26 cellular contexts compared by ENCODE assay signal in the genomic region with DNA sequence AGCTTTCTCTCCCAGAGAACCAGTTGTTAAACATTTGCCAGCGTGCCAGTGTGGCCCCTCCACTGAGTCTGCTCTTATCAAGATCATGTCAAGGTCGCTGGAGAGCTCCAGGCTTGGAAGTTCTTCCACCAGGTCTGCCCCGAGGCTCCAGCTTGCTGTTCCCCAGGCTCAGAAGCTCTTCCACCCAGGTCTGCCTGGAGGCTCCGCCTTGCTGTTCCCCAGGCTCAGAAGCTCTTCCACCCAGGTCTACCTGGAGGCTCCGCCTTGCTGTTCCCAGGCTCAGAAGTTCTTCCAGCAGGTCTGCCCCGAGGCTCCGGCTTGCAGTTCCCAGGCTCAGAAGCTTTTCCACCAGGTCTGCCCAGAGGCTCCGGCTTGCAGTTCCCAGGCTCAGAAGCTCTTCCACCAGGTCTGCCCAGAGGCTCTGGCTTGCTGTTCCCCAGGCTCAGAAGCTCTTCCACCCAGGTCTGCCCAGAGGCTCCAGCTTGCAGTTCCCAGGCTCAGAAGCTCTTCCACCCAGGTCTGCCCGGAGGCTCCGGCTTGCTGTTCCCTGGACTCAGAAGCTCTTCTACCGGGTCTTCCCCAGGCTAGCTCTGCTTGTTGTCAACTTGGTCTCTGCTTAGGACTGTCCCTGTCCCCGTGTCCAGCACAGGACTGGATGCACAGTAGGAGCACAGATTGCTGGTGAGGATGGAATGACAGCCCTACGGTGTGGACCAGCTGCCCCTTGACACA. TPM values are rescaled to one million over a fixed set of nuclear protein-coding genes. Genes with fewer than 3 reads are reported as not detected.
DNase-seq lines count a peak whose midpoint lies in the region; ATAC-seq and TF ChIP-seq lines count a peak whose summit lies in the region.
"Had no signal": no experiment of that assay in that cellular context is flagged by ENCODE, and none has a peak within 500 bp of the region (broad histone marks: within the 10 kb centered on the region; RNA-seq: fewer than 3 reads in every experiment).

No MANE protein-coding gene starts in this region.

- H3K4me3 ChIP-seq in BE2C (ENCODE audit: low read depth, low read length) (no peak overlapping the region), dorsolateral prefrontal cortex (no peak overlapping the region), ovary (no peak overlapping the region)
- H3K4me3 ChIP-seq: breast epithelium, sigmoid colon, SJSA1 had no signal

- no peak for TF ChIP-seq CTCF in BE2C (IDR thresholded peaks at IDR 0.05; ENCODE audit: low read depth, low read length)
- no peak for TF ChIP-seq CTCF in dorsolateral prefrontal cortex (IDR thresholded peaks at IDR 0.05 in 54 of 56, conservative IDR thresholded peaks at IDR 0.05 in 2 of 56; ENCODE audit: low read depth in 1 of 56, partially characterized antibody in 56 of 56)
- no peak for TF ChIP-seq CTCF in ovary (IDR thresholded peaks at IDR 0.05)

- H3K27ac ChIP-seq in dorsolateral prefrontal cortex (no peak overlapping the region), ovary (no peak overlapping the region)
- H3K27ac ChIP-seq: breast epithelium, parathyroid adenoma, sigmoid colon, SJSA1 had no signal

- intact Hi-C loops in dorsolateral prefrontal cortex (cut with DNase I) (no loop called here), ovary (cut with DNase I) (no loop called here)

- no peaks in the 10 kb centered on the region for H3K27me3 ChIP-seq in BE2C
- peaks cover 0 to 28% (median 0%) of the 10 kb centered on the region in 45 donors for H3K27me3 ChIP-seq in dorsolateral prefrontal cortex
- no peaks in the 10 kb centered on the region for H3K27me3 ChIP-seq in ovary
- H3K27me3 ChIP-seq: SJSA1 had no signal

- H3K36me3 ChIP-seq in BE2C, result no peaks in the 10 kb centered on the region
- H3K36me3 ChIP-seq in ovary, result no peaks in the 10 kb centered on the region
- H3K36me3 ChIP-seq: breast epithelium, sigmoid colon, SJSA1 had no signal

- ATAC-seq in HG03521 (IDR thresholded peaks at IDR 0.05; ENCODE audit: unreplicated experiment) (no peak), GM21526 (IDR thresholded peaks at IDR 0.05; ENCODE audit: low FRiP score, unreplicated experiment) (no peak), HG02885 (IDR thresholded peaks at IDR 0.05; ENCODE audit: poor library complexity, unreplicated experiment) (no peak)
- ATAC-seq: Panc1, T-helper 17 cell had no signal

- no peak for TF ChIP-seq POLR2A in ovary (IDR thresholded peaks at IDR 0.05)

- TF ChIP-seq EP300 in ovary (IDR thresholded peaks at IDR 0.05), result no peak

- H3K9me3 ChIP-seq in BE2C (no peaks in the 10 kb centered on the region), ovary (no peaks in the 10 kb centered on the region)
- H3K9me3 ChIP-seq: breast epithelium, sigmoid colon, SJSA1 had no signal

- H3K4me1 ChIP-seq in BE2C (peaks cover 10% of the 10 kb centered on the region), ovary (ENCODE audit: insufficient read depth) (no peaks in the 10 kb centered on the region)
- H3K4me1 ChIP-seq: breast epithelium, parathyroid adenoma, sigmoid colon, SJSA1 had no signal

- DNase-seq in BE2C (peak; percentile 2), D341Med (ENCODE audit: low spot score) (peak; percentile 1), dorsolateral prefrontal cortex (peak in 8 of 10 donors; percentile 0 to 28 (median 8)), ovary (peak in 3 of 5 donors; percentile 2 to 16 (median 5)), SHP77 (lab: John Stamatoyannopoulos, UW) (no peak)
- DNase-seq: activated gamma-delta T cell treated with Interleukin-2 at 50 U/mL for 16 hours; GDM1; HCEC 1CT; mesenchymal stem cell; naive B cell; NCI-H1092 treated with DMSO at 0.1 percent for 48 hours; NCI-H2029 treated with DMSO at 0.1 percent for 48 hours; NK-92 treated with Interleukin-12 subunit alpha and Interleukin-12 subunit beta, amount 100 ng/mL, for 24 hours; substantia nigra had no signal

- WGBS in ovary, 3 donors, result 68% methylated on average over 13 of the region's 13 CpGs

RNA-seq across cellular contexts. Expression of a gene that starts 54.4 kb away (rescaled TPM):
- polyA plus RNA-seq in BE2C (2012; ENCODE audit: insufficient read depth, insufficient read length, low read depth), result 31.2 TPM
- 1 to 10 TPM in 60 of 120 experiments, under 1 TPM in 59, not detected in 1; 0.28 to 3.6 (median 1.0) TPM for total RNA-seq in dorsolateral prefrontal cortex
- total RNA-seq in ovary, result not detected
- polyA plus RNA-seq in ovary, result not detected
- total RNA-seq: breast epithelium; CD8-positive, alpha-beta memory T cell; fibroblast of lung; kidney epithelial cell; T-helper 17 cell had no signal
- polyA plus RNA-seq: CD8-positive, alpha-beta memory T cell; fibroblast of lung; sigmoid colon had no signal

Comparison
In these comparisons a context has a peak if more than half of its experiments do, and no peak if none do; other contexts are left out.
1. DNase-seq: peak in BE2C (single experiment), D341Med (single experiment), dorsolateral prefrontal cortex (8 of 10) and ovary (3 of 5); none in SHP77 (0 of 2).